In genomic region chr12:78917513-78917912, GRCh38 we compare ENCODE assay signal across 1 cellular context.
TF ChIP-seq lines count a peak whose summit lies in the region.

No MANE protein-coding gene starts in this region.

TF ChIP-seq in HCT116, 20 proteins besides CTCF, POLR2A, EP300 and RAD21 (continued from another document):
- TF ChIP-seq ZBTB33 (IDR thresholded peaks at IDR 0.05; ENCODE audit: extremely low read depth, insufficient replicate concordance, low read length) (no peak), FOSL1 (IDR thresholded peaks at IDR 0.05; ENCODE audit: low read depth) (no peak), ZNF274 (IDR thresholded peaks at IDR 0.05; ENCODE audit: low read depth, low read length) (no peak), EZH2 (IDR thresholded peaks at IDR 0.05) (no peak), SP1 (IDR thresholded peaks at IDR 0.05; ENCODE audit: low read depth) (0 out of 2 replicates have a peak, but pooled peaks have one; percentile 13), MAX (IDR thresholded peaks at IDR 0.05) (no peak), CBX3 (IDR thresholded peaks at IDR 0.05; ENCODE audit: low read depth) (no peak; the same call in 1 of the 2 replicates), TCF7L2 (IDR thresholded peaks at IDR 0.05; ENCODE audit: borderline replicate concordance, extremely low read depth, insufficient read depth, insufficient read length) (no peak), JUND (IDR thresholded peaks at IDR 0.05) (no peak), CEBPB (IDR thresholded peaks at IDR 0.05; ENCODE audit: low read depth) (peak; percentile 70; the same call in 1 of the 2 replicates), EZH2phosphoT487 (IDR thresholded peaks at IDR 0.05; ENCODE audit: borderline replicate concordance) (no peak)
TF ChIP-seq in HCT116: peak in this region for 4.
